ENCODE assay signal across 8 cellular contexts in the genomic region with DNA sequence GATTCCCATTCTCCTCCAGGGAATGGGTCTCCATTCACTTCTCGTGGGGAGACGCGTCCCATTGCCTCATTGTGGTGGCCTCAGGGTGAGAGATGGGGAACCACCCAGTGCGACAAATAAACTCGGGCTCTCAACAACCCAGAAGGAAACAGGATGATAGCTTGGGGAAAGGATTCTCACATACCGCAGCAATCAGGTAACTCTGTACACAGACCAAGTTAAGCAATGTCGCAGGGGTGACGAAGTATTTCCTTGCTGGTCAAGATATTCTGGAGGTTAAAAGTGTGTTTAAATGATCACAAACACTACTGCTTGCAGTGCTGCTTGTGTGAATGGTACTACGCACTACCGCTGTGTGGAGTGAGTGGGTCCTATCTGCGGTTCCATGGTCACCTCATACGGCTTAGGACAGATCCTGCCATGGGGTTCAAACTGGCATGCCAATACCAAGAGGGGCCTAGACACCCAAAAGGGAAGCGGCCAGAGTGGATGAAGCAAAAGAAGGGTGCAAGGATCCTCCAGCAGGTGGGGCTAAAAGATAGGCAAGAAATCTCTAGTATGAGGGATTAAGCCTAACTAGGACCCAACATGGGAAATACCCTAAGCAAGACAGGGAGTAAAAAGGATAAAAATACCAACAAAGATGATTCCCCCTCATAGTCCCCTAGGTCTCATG.
DNase-seq lines count a peak whose midpoint lies in the region; ATAC-seq and TF ChIP-seq lines count a peak whose summit lies in the region.

No MANE protein-coding gene starts in this region.

- TF ChIP-seq POLR2A in uterus (IDR thresholded peaks at IDR 0.05) = no peak

- no peaks in the 10 kb centered on the region for H3K36me3 Mint-ChIP-seq in activated T-cell treated with anti-CD3 and anti-CD28 coated beads, Interleukin-2, amount 50 U/mL, for 4 hours (ENCODE audit: insufficient read depth)

- H3K4me3 Mint-ChIP-seq in activated T-cell treated with anti-CD3 and anti-CD28 coated beads, Interleukin-2, amount 50 U/mL, for 4 hours = no peak overlapping the region

- no peaks in the 10 kb centered on the region for H3K36me3 ChIP-seq in uterus

- no peaks in the 10 kb centered on the region for H3K9me3 ChIP-seq in uterus

- no peak overlapping the region for H3K27ac ChIP-seq in uterus

- no peaks in the 10 kb centered on the region for H3K4me1 ChIP-seq in uterus

- H3K27me3 Mint-ChIP-seq in activated T-cell treated with anti-CD3 and anti-CD28 coated beads, Interleukin-2, amount 50 U/mL, for 4 hours (ENCODE audit: low read depth) = peaks cover 2% of the 10 kb centered on the region

- H3K27me3 ChIP-seq in uterus = no peaks in the 10 kb centered on the region

- peak; percentile 80 for ATAC-seq in GM19395 (IDR thresholded peaks at IDR 0.05; ENCODE audit: unreplicated experiment)
- peak in 1 of 2 donors; percentile 44 for ATAC-seq in activated T-cell treated with anti-CD3 and anti-CD28 coated beads, Interleukin-2, amount 50 U/mL, for 4 hours

- DNase-seq in COLO829 (ENCODE audit: low spot score) (peak; percentile 60), HT-29 (ENCODE audit: low spot score) (peak; percentile 86), OCI-M1 (lab: John Stamatoyannopoulos, UW) (peak; percentile 78), fibroblast of the conjunctiva (ENCODE audit: low read depth) (peak; percentile 32), pons (ENCODE audit: low spot score) (peak; percentile 66), uterus (peak; percentile 18 to 45)
- peak; percentile 57 for DNase-seq in activated T-cell treated with anti-CD3 and anti-CD28 coated beads, Interleukin-2, amount 50 U/mL, for 4 hours

- intact Hi-C loops in uterus (cut with DNase I; ENCODE audit: low total_unique reads) = no loop called here

- TF ChIP-seq CTCF in uterus (IDR thresholded peaks at IDR 0.05) = peak; percentile 61 to 72 (median 65)

- peaks cover 19% of the 10 kb centered on the region for H3K4me1 Mint-ChIP-seq in activated T-cell treated with anti-CD3 and anti-CD28 coated beads, Interleukin-2, amount 50 U/mL, for 4 hours (ENCODE audit: low read depth)

- H3K4me3 ChIP-seq in uterus = no peak overlapping the region

- no peaks in the 10 kb centered on the region for H3K9me3 Mint-ChIP-seq in activated T-cell treated with anti-CD3 and anti-CD28 coated beads, Interleukin-2, amount 50 U/mL, for 4 hours

Comparison
In these comparisons a context has a peak if more than half of its experiments do, and no peak if none do; other contexts are left out.
1. DNase-seq: peak in every context shown above with its lines; median percentile 86 in HT-29; 78 in OCI-M1; 66 in pons; 60 in COLO829; 57 in activated T-cell treated with anti-CD3 and anti-CD28 coated beads, Interleukin-2, amount 50 U/mL, for 4 hours; 32 in fibroblast of the conjunctiva; 32 in uterus.